ENCODE assay signal across 1 cellular context in the genomic region with DNA sequence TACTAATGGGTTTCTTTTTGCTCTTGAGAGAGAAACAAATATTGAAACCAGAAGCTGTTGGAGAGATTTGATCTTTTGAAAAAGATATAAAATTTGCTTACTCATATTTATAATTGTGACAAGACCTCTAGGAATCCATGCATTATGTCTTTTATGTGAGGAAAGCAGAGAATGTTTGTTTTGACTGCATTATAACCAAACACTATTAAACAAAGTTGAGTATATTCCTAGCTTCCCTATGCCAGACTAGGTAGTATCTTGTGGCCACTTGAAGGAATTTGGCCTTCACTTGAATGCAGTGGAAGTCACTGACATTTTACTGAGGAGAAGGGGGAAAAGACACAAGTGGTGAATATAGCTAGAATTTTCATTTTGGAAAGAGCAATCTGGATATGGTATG.
TF ChIP-seq lines count a peak whose summit lies in the region.

No MANE protein-coding gene starts in this region.

TF ChIP-seq in IMR-90, 13 proteins besides CTCF, POLR2A, EP300 and RAD21 (continued from another document):
- no peak for TF ChIP-seq CEBPB (IDR thresholded peaks at IDR 0.05; ENCODE audit: low read depth, low read length)
TF ChIP-seq in IMR-90: peak in this region for 0.
